Comparison of ENCODE assay signal across 23 cellular contexts in the genomic region with DNA sequence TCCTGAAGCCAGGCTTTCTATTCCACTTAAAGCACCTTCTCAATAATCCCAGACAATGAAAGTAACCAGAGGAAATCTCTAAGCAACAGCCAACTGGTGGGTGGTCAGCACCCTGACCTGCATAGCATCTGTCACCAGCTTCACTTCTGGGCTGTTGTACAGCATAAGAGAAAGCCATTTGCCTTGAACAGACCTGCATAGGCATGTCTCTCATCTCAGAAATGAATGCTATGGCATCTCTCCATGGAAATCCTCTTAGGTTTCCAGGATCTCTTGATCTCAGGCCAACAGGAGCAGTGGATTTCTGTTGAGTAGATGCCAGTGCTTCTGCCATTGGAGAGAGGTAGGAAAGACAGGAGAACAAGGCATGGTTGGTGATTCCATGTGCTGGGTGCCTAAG.
"Had no signal": no experiment of that assay in that cellular context is flagged by ENCODE, and none has a peak within 500 bp of the region (broad histone marks: within the 10 kb centered on the region; RNA-seq: fewer than 3 reads in every experiment).

No MANE protein-coding gene starts in this region.

- ATAC-seq: left lung; lower lobe of right lung; naive thymus-derived CD8-positive, alpha-beta T cell; right lobe of liver; stimulated activated naive CD8-positive, alpha-beta T cell treated with anti-CD3 and anti-CD28 coated beads, Interleukin-15, amount 100 ng/mL, for 72 hours; upper lobe of right lung had no signal

- H3K4me1 ChIP-seq: colonic mucosa, esophagus squamous epithelium, left lung, lower lobe of right lung, prostate gland, right lobe of liver, suprapubic skin, transverse colon, upper lobe of right lung, uterus had no signal

- H3K4me3 ChIP-seq: colonic mucosa, esophagus squamous epithelium, hepatocyte, left lung, lower lobe of right lung, prostate gland, right lobe of liver, suprapubic skin, transverse colon, upper lobe of right lung, uterus had no signal

- H3K36me3 ChIP-seq: colonic mucosa, esophagus squamous epithelium, left lung, lower lobe of right lung, prostate gland, right lobe of liver, suprapubic skin, transverse colon, upper lobe of right lung, uterus had no signal

- DNase-seq: colonic mucosa; effector memory CD4-positive, alpha-beta T cell; erythroblast; esophagus squamous epithelium; kidney; left lung; lower lobe of right lung; naive thymus-derived CD8-positive, alpha-beta T cell; nephron progenitor cell; nucleus accumbens; right lobe of liver; small intestine; stimulated activated CD4-positive, alpha-beta T cell treated with anti-CD3 and anti-CD28 coated beads, Interleukin-15, amount 100 ng/mL, for 24 hours; stimulated activated CD4-positive, alpha-beta T cell treated with anti-CD3 and anti-CD28 coated beads, Interleukin-4, amount 100 ng/mL, for 1 hour; stimulated activated CD8-positive, alpha-beta memory T cell treated with anti-CD3 and anti-CD28 coated beads, Interleukin-4, amount 100 ng/mL, for 48 hours; stimulated activated naive CD4-positive, alpha-beta T cell; stimulated activated naive CD8-positive, alpha-beta T cell treated with anti-CD3 and anti-CD28 coated beads, Interleukin-15, amount 100 ng/mL, for 72 hours; transverse colon; upper lobe of right lung; uterus had no signal

- H3K27ac ChIP-seq: colonic mucosa, esophagus squamous epithelium, hepatocyte, left lung, lower lobe of right lung, prostate gland, right lobe of liver, suprapubic skin, transverse colon, upper lobe of right lung, uterus had no signal

- H3K9me3 ChIP-seq: colonic mucosa, esophagus squamous epithelium, left lung, lower lobe of right lung, prostate gland, right lobe of liver, suprapubic skin, transverse colon, upper lobe of right lung, uterus had no signal

- H3K27me3 ChIP-seq: colonic mucosa, esophagus squamous epithelium, hepatocyte, left lung, right lobe of liver, suprapubic skin, transverse colon, upper lobe of right lung, uterus had no signal
